8 cellular contexts compared by ENCODE assay signal in the genomic region with DNA sequence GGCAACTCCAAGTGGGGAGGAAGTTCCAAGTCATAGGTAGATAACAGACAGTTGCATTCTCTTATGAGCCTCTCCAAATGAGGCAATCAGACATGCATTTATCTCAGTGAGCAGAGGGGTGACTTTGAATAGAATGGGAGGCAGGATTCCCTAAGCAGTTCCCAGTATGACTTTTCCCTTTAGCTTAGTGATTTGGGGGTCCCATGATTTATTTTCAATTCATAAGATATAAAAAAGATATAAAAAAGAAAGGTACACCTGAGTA. TPM values are rescaled to one million over a fixed set of nuclear protein-coding genes. Genes with fewer than 3 reads are reported as not detected.
DNase-seq lines count a peak whose midpoint lies in the region; ATAC-seq and TF ChIP-seq lines count a peak whose summit lies in the region.

No MANE protein-coding gene starts in this region.

- TF ChIP-seq CTCF in PC-3 (conservative IDR thresholded peaks at IDR 0.05; ENCODE audit: low read depth, low read length): no peak
- TF ChIP-seq CTCF in epithelial cell of proximal tubule (conservative IDR thresholded peaks at IDR 0.05; ENCODE audit: low read depth, low read length): no peak
- TF ChIP-seq CTCF in prostate gland (IDR thresholded peaks at IDR 0.05): no peak

- H3K9me3 ChIP-seq in PC-3 (ENCODE audit: low read length): no peaks in the 10 kb centered on the region
- no peaks in the 10 kb centered on the region for H3K9me3 ChIP-seq in prostate gland

- H3K79me2 ChIP-seq in PC-3 (ENCODE audit: low read length): peaks cover 30% of the 10 kb centered on the region

- no peaks in the 10 kb centered on the region for H3K9me2 ChIP-seq in PC-3 (replicated peaks; ENCODE audit: low read length)

- H3K4me2 ChIP-seq in PC-3 (ENCODE audit: low read length): peak overlapping the region; percentile 95

- H3K4me3 ChIP-seq in GM08714 (ENCODE audit: low read length) (peak overlapping the region; percentile 93), PC-3 (ENCODE audit: low read length) (peak overlapping the region; percentile 75), epithelial cell of proximal tubule (ENCODE audit: low read depth, low read length) (peak overlapping the region; percentile 95), prostate gland (peak overlapping the region; percentile 83 to 85)

- peak overlapping the region; percentile 94 for H3K9ac ChIP-seq in PC-3 (ENCODE audit: low read length)

- intact Hi-C loops in PC-3 (cut with micrococcal nuclease) (loop anchor here (10.0 kb wide), 1 partner anchor 126 kb away; no protein-coding TSS in a partner anchor), prostate gland (cut with DNase I) (no loop called here)

- H3K4me1 ChIP-seq in PC-3 (ENCODE audit: insufficient read depth, low read length) (peaks cover 22% of the 10 kb centered on the region), prostate gland (replicated peaks) (peaks cover 2% of the 10 kb centered on the region)

- H3K27ac ChIP-seq in PC-3 (ENCODE audit: low read length) (peak overlapping the region; percentile 76), prostate gland (peak overlapping the region in 1 of 2 donors; percentile 93)

- H2AFZ ChIP-seq in PC-3 (ENCODE audit: low read length): peak overlapping the region; percentile 79

- BruUV-seq in PC-3 (replicated peaks; lab: Mats Ljungman, UMichigan): no TSS peak

- no peaks in the 10 kb centered on the region for H4K20me1 ChIP-seq in PC-3 (ENCODE audit: low read length)

- POLR2A ChIA-PET in PC-3 (lab: Charles Lee; ENCODE audit: unreplicated experiment): no interaction called here

- 0 out of 2 replicates have a peak, but pooled peaks cover 7% of the 10 kb centered on the region for H3K36me3 ChIP-seq in PC-3 (ENCODE audit: low read depth, low read length)
- no peaks in the 10 kb centered on the region for H3K36me3 ChIP-seq in prostate gland

- no peak for TF ChIP-seq POLR2A in prostate gland (IDR thresholded peaks at IDR 0.05)

- CTCF ChIA-PET in PC-3 (lab: Charles Lee): no interaction called here

- no peak for DNase-seq in PC-3
- no peak for DNase-seq in epithelial cell of proximal tubule (ENCODE audit: low read depth)
- no peak for DNase-seq in prostate gland (ENCODE audit: low spot score)
- no peak for DNase-seq in NCI-H345 (lab: John Stamatoyannopoulos, UW)
- DNase-seq in NCI-H2029 treated with DMSO at 0.1 percent for 48 hours (lab: John Stamatoyannopoulos, UW): no peak

- no peaks in the 10 kb centered on the region for H3F3A ChIP-seq in PC-3 (ENCODE audit: low read length, unreplicated experiment)

- ATAC-seq in PC-3 (no peak), HG03520 (IDR thresholded peaks at IDR 0.05; ENCODE audit: unreplicated experiment) (no peak), GM18511 (IDR thresholded peaks at IDR 0.05; ENCODE audit: unreplicated experiment) (no peak)

- no peaks in the 10 kb centered on the region for H3K27me3 ChIP-seq in PC-3 (ENCODE audit: low read length)
- no peaks in the 10 kb centered on the region for H3K27me3 ChIP-seq in prostate gland (replicated peaks; ENCODE audit: insufficient read depth)

RNA-seq across cellular contexts. Expression of a gene that starts 0.8 kb away (rescaled TPM):
- total RNA-seq in PC-3 (2014; rRNA removed): 10.4 and 10.9 TPM in 2 replicates
- total RNA-seq in epithelial cell of proximal tubule: 18.0 and 18.8 TPM in 2 replicates
- total RNA-seq in prostate gland: 10 to 100 TPM; 21.2 to 32.5 TPM

RNA-seq across cellular contexts. Expression of a gene that starts 42.1 kb away (rescaled TPM):
- not detected in 2 replicates for total RNA-seq in PC-3 (2014; rRNA removed)
- total RNA-seq in epithelial cell of proximal tubule: not detected in 2 replicates
- 10 to 100 TPM in 1 of 2 donors, 1 to 10 TPM in 1; 4.9 to 23.3 TPM for total RNA-seq in prostate gland
